Comparison of ENCODE assay signal across 20 cellular contexts in genomic region chr12:131034631-131035267, GRCh38.
DNase-seq lines count a peak whose midpoint lies in the region; ATAC-seq and TF ChIP-seq lines count a peak whose summit lies in the region.
"Had no signal": no experiment of that assay in that cellular context is flagged by ENCODE, and none has a peak within 500 bp of the region (broad histone marks: within the 10 kb centered on the region; RNA-seq: fewer than 3 reads in every experiment).

No MANE protein-coding gene starts in this region.

- peak overlapping the region; percentile 15 for H3K27ac Mint-ChIP-seq in Caco-2 (ENCODE audit: unreplicated experiment)
- H3K27ac Mint-ChIP-seq in endodermal cell = no peak overlapping the region
- H3K27ac Mint-ChIP-seq: activated T-cell treated with anti-CD3 and anti-CD28 coated beads, Interleukin-2, amount 50 U/mL, for 24 hours; natural killer cell had no signal

- H3K9me3 Mint-ChIP-seq in Caco-2 (ENCODE audit: unreplicated experiment) (peaks cover 19% of the 10 kb centered on the region), endodermal cell (peaks cover 9% of the 10 kb centered on the region)
- H3K9me3 Mint-ChIP-seq: natural killer cell had no signal

- H3K4me3 Mint-ChIP-seq in Caco-2 (ENCODE audit: unreplicated experiment) = no peak overlapping the region
- no peak overlapping the region for H3K4me3 Mint-ChIP-seq in endodermal cell
- H3K4me3 Mint-ChIP-seq: activated T-cell treated with anti-CD3 and anti-CD28 coated beads, Interleukin-2, amount 50 U/mL, for 24 hours; natural killer cell had no signal

- BruUV-seq in Caco-2 (replicated peaks; lab: Mats Ljungman, UMichigan) = no TSS peak

- H3K9ac ChIP-seq in endodermal cell (ENCODE audit: extremely low read depth, low read length, poor library complexity, severe bottlenecking) = no peak overlapping the region

- H3K4me2 ChIP-seq in osteoblast (ENCODE audit: insufficient read depth, low read length) = no peak overlapping the region

- CTCF ChIA-PET in Caco-2 (lab: Charles Lee) = no interaction called here

- H3K27ac ChIP-seq in endodermal cell (ENCODE audit: low read depth, low read length) (peak overlapping the region; percentile 29), osteoblast (ENCODE audit: low read depth, low read length) (no peak overlapping the region)
- H3K27ac ChIP-seq: breast epithelium, suprapubic skin had no signal

- H3K4me1 Mint-ChIP-seq in Caco-2 (ENCODE audit: low read depth, unreplicated experiment) = no peaks in the 10 kb centered on the region
- H3K4me1 Mint-ChIP-seq in endodermal cell = no peaks in the 10 kb centered on the region

- H3K4me1 ChIP-seq in Caco-2 = no peaks in the 10 kb centered on the region
- H3K4me1 ChIP-seq in endodermal cell (ENCODE audit: control insufficient read depth, insufficient read depth, low read length) = no peaks in the 10 kb centered on the region
- H3K4me1 ChIP-seq in osteoblast (ENCODE audit: insufficient read depth, low read length) = no peaks in the 10 kb centered on the region
- H3K4me1 ChIP-seq: breast epithelium had no signal

- H3K36me3 Mint-ChIP-seq in Caco-2 (ENCODE audit: insufficient read depth, unreplicated experiment) = no peaks in the 10 kb centered on the region
- no peaks in the 10 kb centered on the region for H3K36me3 Mint-ChIP-seq in endodermal cell (ENCODE audit: low read depth)
- H3K36me3 Mint-ChIP-seq: CD8-positive, alpha-beta memory T cell; natural killer cell had no signal

- POLR2A ChIA-PET in Caco-2 (lab: Charles Lee) = no interaction called here

- no peaks in the 10 kb centered on the region for H4K20me1 ChIP-seq in osteoblast (ENCODE audit: insufficient read depth, low read length)

- H3K36me3 ChIP-seq in Caco-2 (ENCODE audit: control insufficient read depth, insufficient read depth, low read length) (no peaks in the 10 kb centered on the region), endodermal cell (ENCODE audit: control insufficient read depth, insufficient read depth, low read length) (no peaks in the 10 kb centered on the region), osteoblast (ENCODE audit: insufficient read depth, low read length) (no peaks in the 10 kb centered on the region)
- H3K36me3 ChIP-seq: breast epithelium, suprapubic skin had no signal

- DNase-seq in Caco-2 (no peak), endodermal cell (no peak), osteoblast (ENCODE audit: insufficient read length, low spot score, missing footprints) (peak; percentile 52), iPS-NIHi11 (ENCODE audit: low spot score) (no peak), HCEC 1CT (no peak), GM03348 (ENCODE audit: low spot score) (no peak)
- no peak for DNase-seq in stimulated activated naive CD8-positive, alpha-beta T cell treated with anti-CD3 and anti-CD28 coated beads, Interleukin-15, Interleukin-2, amounts not matched to agents 100 U/mL and 50 U/mL, for 24 hours
- DNase-seq: activated CD4-positive, CD25-positive, alpha-beta regulatory T cell; activated naive CD4-positive, alpha-beta T cell; activated T-cell treated with anti-CD3 and anti-CD28 coated beads, Interleukin-2, amount 50 U/mL, for 24 hours; CD8-positive, alpha-beta memory T cell; cortex of kidney; IMR-90; natural killer cell; NCI-H1417 treated with DMSO at 0.1 percent for 48 hours; NCI-H2107; NCI-H510A treated with DMSO at 0.1 percent for 48 hours had no signal

- no peaks in the 10 kb centered on the region for H3K9me3 ChIP-seq in Caco-2
- H3K9me3 ChIP-seq in endodermal cell (ENCODE audit: control insufficient read depth, low read length) = no peaks in the 10 kb centered on the region
- no peaks in the 10 kb centered on the region for H3K9me3 ChIP-seq in osteoblast (ENCODE audit: low read depth, low read length)
- H3K9me3 ChIP-seq: breast epithelium, suprapubic skin had no signal

- TF ChIP-seq CTCF in Caco-2 (IDR thresholded peaks at IDR 0.05; ENCODE audit: insufficient read depth in 1 of 2, low read depth in 1 of 2, low read length in 1 of 2, severe bottlenecking in 1 of 2, unreplicated experiment in 1 of 2) (no peak), endodermal cell (conservative IDR thresholded peaks at IDR 0.05) (no peak), osteoblast (IDR thresholded peaks at IDR 0.05; ENCODE audit: extremely low read depth, low read depth, low read length) (no peak)

- ATAC-seq in GM21723 (IDR thresholded peaks at IDR 0.05; ENCODE audit: unreplicated experiment) = peak; percentile 42
- no peak for ATAC-seq in stimulated activated naive CD8-positive, alpha-beta T cell treated with anti-CD3 and anti-CD28 coated beads, Interleukin-15, Interleukin-2, amounts not matched to agents 100 U/mL and 50 U/mL, for 24 hours

- H2AFZ ChIP-seq in osteoblast (ENCODE audit: low read length) = no peak overlapping the region

- 79 to 82% methylated on average over 10 to 17 of the region's 17 CpGs for WGBS in endodermal cell (ENCODE audit: insufficient coverage in 1 of 2, insufficient read length in 1 of 2), 2 experiments

- intact Hi-C loops in Caco-2 (cut with micrococcal nuclease; ENCODE audit: unreplicated experiment) = no loop called here

- H3K27me3 ChIP-seq in Caco-2 (replicated peaks; ENCODE audit: control insufficient read depth, insufficient read depth, low read length) (no peaks in the 10 kb centered on the region), endodermal cell (ENCODE audit: control insufficient read depth, insufficient read depth, low read length, poor library complexity, severe bottlenecking) (no peaks in the 10 kb centered on the region), osteoblast (ENCODE audit: insufficient read depth, low read length) (no peaks in the 10 kb centered on the region)
- H3K27me3 ChIP-seq: breast epithelium had no signal

- no peaks in the 10 kb centered on the region for H3K79me2 ChIP-seq in osteoblast (ENCODE audit: insufficient read depth, low read length)

- H3K4me3 ChIP-seq in Caco-2 (ENCODE audit: low read depth, low read length) = no peak overlapping the region
- no peak overlapping the region for H3K4me3 ChIP-seq in endodermal cell (ENCODE audit: low read length)
- H3K4me3 ChIP-seq in osteoblast (ENCODE audit: insufficient read depth, low read length) = no peak overlapping the region
- H3K4me3 ChIP-seq: breast epithelium, suprapubic skin had no signal

- H3K27me3 Mint-ChIP-seq in Caco-2 (ENCODE audit: insufficient read depth, unreplicated experiment) (no peaks in the 10 kb centered on the region), endodermal cell (ENCODE audit: insufficient read depth) (no peaks in the 10 kb centered on the region)
